Comparison of ENCODE assay signal across 10 cellular contexts in genomic region chr14:80356413-80356812, GRCh38.
A peak's percentile ranks its signal among the peaks of the same experiment; 100 is the strongest.
DNase-seq lines count a peak whose midpoint lies in the region; ATAC-seq and TF ChIP-seq lines count a peak whose summit lies in the region.
"Had no signal": no experiment of that assay in that cellular context is flagged by ENCODE, and none has a peak within 500 bp of the region (broad histone marks: within the 10 kb centered on the region; RNA-seq: fewer than 3 reads in every experiment).

No MANE protein-coding gene starts in this region.

- DNase-seq in GM03348 (ENCODE audit: low spot score): peak; percentile 6
- DNase-seq in NB4 (ENCODE audit: low read depth): peak; percentile 19
- DNase-seq in amniotic epithelial cell (ENCODE audit: low read depth): peak; percentile 18
- no peak for DNase-seq in mesothelial cell of epicardium (ENCODE audit: low spot score in 2 of 2, unreplicated experiment in 2 of 2)
- DNase-seq in hypothalamus (lab: John Stamatoyannopoulos, UW): no peak
- DNase-seq in pons (ENCODE audit: low spot score): no peak
- DNase-seq: erythroblast; naive thymus-derived CD8-positive, alpha-beta T cell had no signal

- H3K4me3 Mint-ChIP-seq in mesothelial cell of epicardium: no peak overlapping the region
- H3K4me3 Mint-ChIP-seq: naive thymus-derived CD8-positive, alpha-beta T cell had no signal

- no peaks in the 10 kb centered on the region for H3K4me1 Mint-ChIP-seq in mesothelial cell of epicardium
- H3K4me1 Mint-ChIP-seq: naive thymus-derived CD8-positive, alpha-beta T cell had no signal

- H3K9me3 Mint-ChIP-seq in mesothelial cell of epicardium: no peaks in the 10 kb centered on the region

- ATAC-seq in HG03442 (IDR thresholded peaks at IDR 0.05; ENCODE audit: unreplicated experiment): no peak
- no peak for ATAC-seq in GM21619 (IDR thresholded peaks at IDR 0.05; ENCODE audit: unreplicated experiment)
- ATAC-seq: naive thymus-derived CD8-positive, alpha-beta T cell had no signal

- no peak overlapping the region for H3K4me3 ChIP-seq in NB4 (ENCODE audit: low read depth, low read length)

- TF ChIP-seq POLR2A in NB4 (IDR thresholded peaks at IDR 0.05; ENCODE audit: extremely low read depth, insufficient read length): no peak

- no peak overlapping the region for H3K27ac Mint-ChIP-seq in mesothelial cell of epicardium
- H3K27ac Mint-ChIP-seq: naive thymus-derived CD8-positive, alpha-beta T cell had no signal

- H3K27me3 Mint-ChIP-seq in mesothelial cell of epicardium (ENCODE audit: low read depth): no peaks in the 10 kb centered on the region

- TF ChIP-seq CTCF in NB4 (IDR thresholded peaks at IDR 0.05; ENCODE audit: low read depth, low read length) (peak; percentile 20), mesothelial cell of epicardium (IDR thresholded peaks at IDR 0.05; ENCODE audit: unreplicated experiment) (peak; percentile 29)

- no peaks in the 10 kb centered on the region for H3K36me3 Mint-ChIP-seq in mesothelial cell of epicardium
- H3K36me3 Mint-ChIP-seq: naive thymus-derived CD8-positive, alpha-beta T cell had no signal

Comparison
In these comparisons a context has a peak if more than half of its experiments do, and no peak if none do; other contexts are left out.
1. DNase-seq: peak in GM03348 (single experiment), NB4 (single experiment) and amniotic epithelial cell (single experiment); none in mesothelial cell of epicardium (0 of 2), hypothalamus (0 of 51) and pons (single experiment).